ENCODE assay signal across 8 cellular contexts in genomic region chr16:46389561-46390041, GRCh38.
DNase-seq lines count a peak whose midpoint lies in the region; FAIRE-seq and TF ChIP-seq lines count a peak whose summit lies in the region.
"Not testable (repeated sequence)": the region's sequence is repeated elsewhere in the genome, so short reads cannot be mapped to it uniquely, and the experiment has no call there.

No MANE protein-coding gene starts in this region.

- H3K79me1 ChIP-seq in H1 (ENCODE audit: low read depth, low read length): not testable (repeated sequence)

- not testable (repeated sequence) for H3K27ac ChIP-seq in WERI-Rb-1; H1 (ENCODE audit: low read depth, low read length); keratinocyte (ENCODE audit: control insufficient read depth, insufficient read depth, low read length)

- H3K18ac ChIP-seq in H1 (ENCODE audit: extremely low read depth, low read length): not testable (repeated sequence)

- not testable (repeated sequence) for H3K9me3 ChIP-seq in BE2C; WERI-Rb-1 (ENCODE audit: severe bottlenecking); keratinocyte (ENCODE audit: control insufficient read depth, low read depth, low read length)
- H3K9me3 ChIP-seq in H1 (ENCODE audit: insufficient read depth in 2 of 2, low read depth in 1 of 2, low read length in 1 of 2): peaks cover 13 to 17% of the 10 kb centered on the region in 2 experiments; a peak in 3 of 4 replicates

- H2AK5ac ChIP-seq in H1 (ENCODE audit: low read depth, low read length): not testable (repeated sequence)

- not testable (repeated sequence) for TF ChIP-seq POLR2A in H1 (IDR thresholded peaks at IDR 0.05; ENCODE audit: control extremely low read depth in 1 of 2, low read depth in 2 of 2, low read length in 2 of 2)

- H4K20me1 ChIP-seq in H1 (replicated peaks in 1 of 2; ENCODE audit: control insufficient read depth in 1 of 2, insufficient read depth in 2 of 2, low read length in 2 of 2); keratinocyte (ENCODE audit: control insufficient read depth, extremely low read depth, insufficient read depth, low read length): not testable (repeated sequence)

- H2BK12ac ChIP-seq in H1 (ENCODE audit: low read depth, low read length): not testable (repeated sequence)

- not testable (repeated sequence) for H3K4me3 ChIP-seq in BE2C (ENCODE audit: low read depth, low read length); WERI-Rb-1 (ENCODE audit: low read depth, low read length); keratinocyte (ENCODE audit: control insufficient read depth in 2 of 3, extremely low read depth in 1 of 3, insufficient read depth in 2 of 3, low read depth in 1 of 3, low read length in 3 of 3)
- peak overlapping the region in 1 of 4 experiments; percentile 5; a peak in 1 of 8 replicates for H3K4me3 ChIP-seq in H1 (ENCODE audit: extremely low read depth in 1 of 4, insufficient read depth in 2 of 4, low read depth in 3 of 4, low read length in 4 of 4)

- intact Hi-C loops in posterior cingulate gyrus (cut with DNase I): not testable (repeated sequence)

- not testable (repeated sequence) for TF ChIP-seq EP300 in H1 (IDR thresholded peaks at IDR 0.05; ENCODE audit: borderline replicate concordance in 1 of 2, low read depth in 2 of 2, low read length in 2 of 2)

- not testable (repeated sequence) for H4K91ac ChIP-seq in H1 (replicated peaks; ENCODE audit: insufficient read length, low read length)

- not testable (repeated sequence) for FAIRE-seq in H1 (lab: Jason Lieb, UNC); keratinocyte (lab: Jason Lieb, UNC)

- H2BK5ac ChIP-seq in H1 (ENCODE audit: low read depth, low read length): not testable (repeated sequence)

- not testable (repeated sequence) for TF ChIP-seq RAD21 in H1 (IDR thresholded peaks at IDR 0.05 in 1 of 2, conservative IDR thresholded peaks at IDR 0.05 in 1 of 2; ENCODE audit: low read depth in 2 of 2, low read length in 2 of 2)

- H4K8ac ChIP-seq in H1 (ENCODE audit: extremely low read depth, insufficient read depth, low read length): not testable (repeated sequence)

- H3K23ac ChIP-seq in H1 (ENCODE audit: insufficient read length): not testable (repeated sequence)

- 83 to 100% methylated on average over 5 to 20 of the region's 20 CpGs for WGBS in H1 (ENCODE audit: extremely low coverage in 1 of 2, insufficient coverage in 1 of 2, insufficient read length in 1 of 2, insufficient replicate concordance in 2 of 2, low coverage in 1 of 2, low lambda C conversion rate in 2 of 2, missing lambda C conversion rate in 1 of 2), 2 experiments

- not testable (repeated sequence) for H3K36me3 ChIP-seq in BE2C; WERI-Rb-1; H1 (ENCODE audit: control insufficient read depth in 2 of 4, insufficient read depth in 4 of 4, low read length in 3 of 4); keratinocyte (ENCODE audit: control insufficient read depth in 2 of 2, extremely low read depth in 1 of 2, insufficient read depth in 2 of 2, low read length in 2 of 2)

- dilution Hi-C loops in keratinocyte (cut with MboI; ENCODE audit: extremely low pct_ligation_motif_present, low sequenced_read_pairs): not testable (repeated sequence)

- H3K14ac ChIP-seq in H1 (ENCODE audit: insufficient read length): not testable (repeated sequence)

- DNase-seq in BE2C (peak; percentile 35), HT1080 (ENCODE audit: low read depth) (peak; percentile 87), WERI-Rb-1 (peak; percentile 49), H1 (ENCODE audit: low read depth in 1 of 2, low spot score in 2 of 2) (peak; percentile 94 to 95), keratinocyte (ENCODE audit: low read depth, low spot score) (peak; percentile 100), posterior cingulate gyrus (peak in 7 of 10 donors; percentile 21 to 91 (median 57))
- peak; percentile 69 for DNase-seq in activated effector memory CD4-positive, alpha-beta T cell treated with anti-CD3 and anti-CD28 coated beads, Interleukin-2, amount 50 U/mL, for 16 hours
- peak; percentile 40 to 59 for DNase-seq in stimulated activated CD8-positive, alpha-beta memory T cell treated with anti-CD3 and anti-CD28 coated beads, Interleukin-15, amount 100 ng/mL, for 48 hours (ENCODE audit: low read depth in 2 of 2)

- H3K79me2 ChIP-seq in H1 (ENCODE audit: control insufficient read depth in 1 of 2, insufficient read depth in 2 of 2, low read length in 2 of 2); keratinocyte (ENCODE audit: control insufficient read depth, insufficient read depth, low read length): not testable (repeated sequence)

- H2AFZ ChIP-seq in H1 (ENCODE audit: low read length); keratinocyte (ENCODE audit: control insufficient read depth, low read length): not testable (repeated sequence)

- CTCF ChIA-PET in H1 (lab: Charles Lee; ENCODE audit: partially characterized antibody): not testable (repeated sequence)

- H3K4me1 ChIP-seq in BE2C; H1 (replicated peaks in 1 of 4; ENCODE audit: control insufficient read depth in 3 of 4, insufficient read depth in 4 of 4, low read length in 3 of 4); keratinocyte (ENCODE audit: control insufficient read depth, extremely low read depth, insufficient read depth, low read length): not testable (repeated sequence)

- not testable (repeated sequence) for H2BK120ac ChIP-seq in H1 (replicated peaks; ENCODE audit: low read depth, low read length)

- not testable (repeated sequence) for H3K4me2 ChIP-seq in H1 (ENCODE audit: insufficient read depth in 1 of 2, low read depth in 2 of 2, low read length in 2 of 2); keratinocyte (ENCODE audit: control insufficient read depth, extremely low read depth, insufficient read depth, low read depth, low read length)

- TF ChIP-seq CTCF in BE2C (IDR thresholded peaks at IDR 0.05; ENCODE audit: low read depth, low read length); WERI-Rb-1 (IDR thresholded peaks at IDR 0.05; ENCODE audit: low read depth, low read length); H1 (IDR thresholded peaks at IDR 0.05; ENCODE audit: control extremely low read depth in 1 of 3, insufficient read depth in 1 of 3, low read depth in 1 of 3, low read length in 3 of 3); keratinocyte (optimal IDR thresholded peaks at IDR 0.05 in 1 of 3, IDR thresholded peaks at IDR 0.05 in 1 of 3, conservative IDR thresholded peaks at IDR 0.05 in 1 of 3; ENCODE audit: extremely low read depth in 1 of 3, insufficient read depth in 2 of 3, low read length in 3 of 3): not testable (repeated sequence)

- not testable (repeated sequence) for H3K23me2 ChIP-seq in H1 (ENCODE audit: low read depth, low read length)

- peak overlapping the region in 1 of 4 experiments; percentile 6; a peak in 1 of 7 replicates for H3K9ac ChIP-seq in H1 (replicated peaks in 1 of 4; ENCODE audit: extremely low read depth in 1 of 4, low read depth in 3 of 4, low read length in 3 of 4)
- not testable (repeated sequence) for H3K9ac ChIP-seq in keratinocyte (ENCODE audit: control insufficient read depth, extremely low read depth, insufficient read depth, low read length)

- H4K5ac ChIP-seq in H1 (ENCODE audit: insufficient read length, low read depth, low read length): not testable (repeated sequence)

- POLR2A ChIA-PET in H1 (lab: Charles Lee; ENCODE audit: partially characterized antibody): not testable (repeated sequence)

- not testable (repeated sequence) for H3K9me1 ChIP-seq in keratinocyte (ENCODE audit: control insufficient read depth, extremely low read depth, insufficient read depth, low read length)

- not testable (repeated sequence) for H3K56ac ChIP-seq in H1 (replicated peaks; ENCODE audit: insufficient read length, low read depth, low read length)

- not testable (repeated sequence) for H2BK15ac ChIP-seq in H1 (ENCODE audit: low read length)

- H3K4ac ChIP-seq in H1 (replicated peaks; ENCODE audit: insufficient read length, low read depth, low read length): not testable (repeated sequence)

- not testable (repeated sequence) for H2BK20ac ChIP-seq in H1 (ENCODE audit: low read length)

- H3K27me3 ChIP-seq in BE2C; WERI-Rb-1 (ENCODE audit: insufficient read depth, low read depth, severe bottlenecking); H1 (replicated peaks in 1 of 4; ENCODE audit: control insufficient read depth in 3 of 4, extremely low read depth in 1 of 4, insufficient read depth in 3 of 4, low read length in 3 of 4); keratinocyte (ENCODE audit: control insufficient read depth, extremely low read depth, insufficient read depth, low read length): not testable (repeated sequence)

Comparison
In these comparisons a context has a peak if more than half of its experiments do, and no peak if none do; other contexts are left out.
1. DNase-seq: peak in every context shown above with its lines; median percentile 100 in keratinocyte; 94 in H1; 87 in HT1080; 69 in activated effector memory CD4-positive, alpha-beta T cell treated with anti-CD3 and anti-CD28 coated beads, Interleukin-2, amount 50 U/mL, for 16 hours; 57 in posterior cingulate gyrus; 50 in stimulated activated CD8-positive, alpha-beta memory T cell treated with anti-CD3 and anti-CD28 coated beads, Interleukin-15, amount 100 ng/mL, for 48 hours; 49 in WERI-Rb-1; 35 in BE2C.